In genomic region chr6:51350308-51350904, GRCh38 we compare ENCODE assay signal across 8 cellular contexts.
DNase-seq lines count a peak whose midpoint lies in the region; TF ChIP-seq lines count a peak whose summit lies in the region.
"Had no signal": no experiment of that assay in that cellular context is flagged by ENCODE, and none has a peak within 500 bp of the region (broad histone marks: within the 10 kb centered on the region; RNA-seq: fewer than 3 reads in every experiment).

No MANE protein-coding gene starts in this region.

- peaks cover 14% of the 10 kb centered on the region for H3K4me1 Mint-ChIP-seq in osteocyte (ENCODE audit: unreplicated experiment)

- DNase-seq in GM13977 (ENCODE audit: low spot score) (peak; percentile 5), MV-4-11 (lab: John Stamatoyannopoulos, UW) (peak; percentile 8), choroid plexus epithelial cell (ENCODE audit: low read depth) (peak; percentile 42), osteocyte (ENCODE audit: extremely low spot score, unreplicated experiment) (no peak), tibial artery (no peak), NCI-H1105 (lab: John Stamatoyannopoulos, UW) (no peak)
- DNase-seq in stimulated activated CD4-positive, alpha-beta T cell treated with anti-CD3 and anti-CD28 coated beads, Interleukin-12 subunit alpha, Interleukin-12 subunit beta, amount 100 ng/mL, for 4 hours, result no peak

- H3K27ac ChIP-seq in tibial artery, result no peak overlapping the region

- H3K4me3 ChIP-seq in choroid plexus epithelial cell (ENCODE audit: low read depth, low read length) (no peak overlapping the region), tibial artery (no peak overlapping the region)

- no peak overlapping the region for H3K27ac Mint-ChIP-seq in osteocyte (ENCODE audit: unreplicated experiment)
- H3K27ac Mint-ChIP-seq: activated T-helper 2 cell treated with anti-CD3 and anti-CD28 coated beads, Interferon-gamma antibody, Interleukin-2, Interleukin-4, amounts not matched to agents 10 μg/mL and 5 μg/mL and 100 μg/mL, durations not matched to agents 14 hours and 24 hours and 36 hours had no signal

- in situ Hi-C loops in GM13977 (cut with MboI; ENCODE audit: low pct_unique_long_range_greater_than_20kb, low sequenced_read_pairs, unreplicated experiment), result no loop called here

- intact Hi-C loops in tibial artery (cut with DNase I; ENCODE audit: low total_unique reads), result no loop called here

- H3K36me3 ChIP-seq in tibial artery, result no peaks in the 10 kb centered on the region

- no peaks in the 10 kb centered on the region for H3K4me1 ChIP-seq in tibial artery

- peaks cover 16% of the 10 kb centered on the region for H3K9me3 Mint-ChIP-seq in osteocyte (ENCODE audit: unreplicated experiment)
- H3K9me3 Mint-ChIP-seq: activated T-helper 2 cell treated with anti-CD3 and anti-CD28 coated beads, Interferon-gamma antibody, Interleukin-2, Interleukin-4, amounts not matched to agents 10 μg/mL and 5 μg/mL and 100 μg/mL, durations not matched to agents 14 hours and 24 hours and 36 hours had no signal

- H3K36me3 Mint-ChIP-seq in osteocyte (ENCODE audit: unreplicated experiment), result no peaks in the 10 kb centered on the region

- peaks cover 0 to 5% (median 0%) of the 10 kb centered on the region in 3 donors for H3K9me3 ChIP-seq in tibial artery

- H3K27me3 Mint-ChIP-seq in osteocyte (ENCODE audit: unreplicated experiment), result no peaks in the 10 kb centered on the region

- no peak overlapping the region for H3K4me3 Mint-ChIP-seq in osteocyte (ENCODE audit: unreplicated experiment)

- no peaks in the 10 kb centered on the region for H3K27me3 ChIP-seq in tibial artery

- TF ChIP-seq CTCF in GM13977 (IDR thresholded peaks at IDR 0.05; ENCODE audit: extremely low read depth, insufficient read depth, missing control alignments) (peak; percentile 45), choroid plexus epithelial cell (conservative IDR thresholded peaks at IDR 0.05; ENCODE audit: low read depth, low read length) (peak; percentile 40), osteocyte (IDR thresholded peaks at IDR 0.05) (peak; percentile 66), tibial artery (IDR thresholded peaks at IDR 0.05) (no peak)

Comparison
In these comparisons a context has a peak if more than half of its experiments do, and no peak if none do; other contexts are left out.
1. DNase-seq: peak in GM13977 (single experiment), MV-4-11 (single experiment) and choroid plexus epithelial cell (single experiment); none in osteocyte (single experiment), tibial artery (0 of 2), NCI-H1105 (single experiment) and stimulated activated CD4-positive, alpha-beta T cell treated with anti-CD3 and anti-CD28 coated beads, Interleukin-12 subunit alpha, Interleukin-12 subunit beta, amount 100 ng/mL, for 4 hours (single experiment).
2. CTCF ChIP-seq: peak in GM13977 (single experiment), choroid plexus epithelial cell (single experiment) and osteocyte (single experiment); none in tibial artery (0 of 2).